In genomic region chr2:226971029-226971584, GRCh38 we compare ENCODE assay signal across 11 cellular contexts.
A peak's percentile ranks its signal among the peaks of the same experiment; 100 is the strongest.
DNase-seq lines count a peak whose midpoint lies in the region; ATAC-seq and TF ChIP-seq lines count a peak whose summit lies in the region.
"Had no signal": no experiment of that assay in that cellular context is flagged by ENCODE, and none has a peak within 500 bp of the region (broad histone marks: within the 10 kb centered on the region; RNA-seq: fewer than 3 reads in every experiment).

No MANE protein-coding gene starts in this region.

- peak overlapping the region in 8 of 9 donors; percentile 8 to 87 (median 60) for H3K27ac Mint-ChIP-seq in naive thymus-derived CD4-positive, alpha-beta T cell

- peak in 2 of 9 donors; percentile 8 to 21 for DNase-seq in naive thymus-derived CD4-positive, alpha-beta T cell
- no peak for DNase-seq in testis
- DNase-seq: mesenchymal stem cell, NCI-H1930 had no signal

- no peaks in the 10 kb centered on the region for H3K9me3 Mint-ChIP-seq in naive thymus-derived CD4-positive, alpha-beta T cell
- H3K9me3 Mint-ChIP-seq: central memory CD8-positive, alpha-beta T cell had no signal

- H3K4me1 Mint-ChIP-seq in naive thymus-derived CD4-positive, alpha-beta T cell = peaks cover 0 to 59% (median 41%) of the 10 kb centered on the region in 7 donors
- H3K4me1 Mint-ChIP-seq: central memory CD8-positive, alpha-beta T cell had no signal

- CTCF ChIA-PET in naive thymus-derived CD4-positive, alpha-beta T cell (lab: Charles Lee) = no interaction called here

- H3K36me3 ChIP-seq in naive thymus-derived CD4-positive, alpha-beta T cell (ENCODE audit: control insufficient read depth in 2 of 3, insufficient read depth in 3 of 3, low read length in 3 of 3) = no peaks in the 10 kb centered on the region
- H3K36me3 ChIP-seq in testis (ENCODE audit: low read depth, missing control alignments) = no peaks in the 10 kb centered on the region

- no peaks in the 10 kb centered on the region for H3K27me3 Mint-ChIP-seq in naive thymus-derived CD4-positive, alpha-beta T cell
- H3K27me3 Mint-ChIP-seq: central memory CD8-positive, alpha-beta T cell had no signal

- ATAC-seq in GM18868 (IDR thresholded peaks at IDR 0.05; ENCODE audit: unreplicated experiment) = peak; percentile 55
- peak; percentile 55 for ATAC-seq in GM21528 (IDR thresholded peaks at IDR 0.05; ENCODE audit: low FRiP score, unreplicated experiment)
- peak; percentile 45 for ATAC-seq in HG03342 (IDR thresholded peaks at IDR 0.05; ENCODE audit: unreplicated experiment)
- no peak for ATAC-seq in naive thymus-derived CD4-positive, alpha-beta T cell
- ATAC-seq in HG02763 (IDR thresholded peaks at IDR 0.05; ENCODE audit: unreplicated experiment) = no peak
- ATAC-seq in HG03045 (IDR thresholded peaks at IDR 0.05; ENCODE audit: unreplicated experiment) = no peak

- H3K36me3 Mint-ChIP-seq in naive thymus-derived CD4-positive, alpha-beta T cell = peaks cover 0 to 39% (median 15%) of the 10 kb centered on the region in 5 donors

- no peaks in the 10 kb centered on the region for H3K27me3 ChIP-seq in naive thymus-derived CD4-positive, alpha-beta T cell (ENCODE audit: control insufficient read depth in 2 of 2, insufficient read depth in 2 of 2, low read length in 2 of 2)
- no peaks in the 10 kb centered on the region for H3K27me3 ChIP-seq in testis

- POLR2A ChIA-PET in naive thymus-derived CD4-positive, alpha-beta T cell (lab: Charles Lee) = no interaction called here

- WGBS in testis, 2 donors = 74 to 81% methylated on average over 7 of the region's 7 CpGs

- no peaks in the 10 kb centered on the region for H3K9me3 ChIP-seq in naive thymus-derived CD4-positive, alpha-beta T cell (ENCODE audit: control insufficient read depth in 2 of 3, low read length in 3 of 3)
- no peaks in the 10 kb centered on the region for H3K9me3 ChIP-seq in testis

- no peak for TF ChIP-seq CTCF in testis (IDR thresholded peaks at IDR 0.05)

- no peak for TF ChIP-seq POLR2A in testis (IDR thresholded peaks at IDR 0.05)

- no peaks in the 10 kb centered on the region for H3K4me1 ChIP-seq in naive thymus-derived CD4-positive, alpha-beta T cell (ENCODE audit: control insufficient read depth in 2 of 2, insufficient read depth in 2 of 2, low read length in 2 of 2)
- H3K4me1 ChIP-seq in testis = no peaks in the 10 kb centered on the region

- intact Hi-C loops in naive thymus-derived CD4-positive, alpha-beta T cell (cut with micrococcal nuclease) = loop anchor here in 1 of 2 donors (2.0 kb wide), 1 partner anchor 14 kb away; no protein-coding TSS in a partner anchor
- intact Hi-C loops in testis (cut with DNase I; ENCODE audit: low total_unique reads) = no loop called here

- H3K4me3 Mint-ChIP-seq in naive thymus-derived CD4-positive, alpha-beta T cell = peak overlapping the region in 9 of 10 donors; percentile 51 to 80 (median 72)
- H3K4me3 Mint-ChIP-seq: central memory CD8-positive, alpha-beta T cell had no signal

- H3K27ac ChIP-seq in naive thymus-derived CD4-positive, alpha-beta T cell (ENCODE audit: low read depth, low read length) = no peak overlapping the region
- peak overlapping the region in 1 of 2 donors; percentile 20 for H3K27ac ChIP-seq in testis
- H3K27ac ChIP-seq: RWPE1 had no signal

- H3K4me3 ChIP-seq in naive thymus-derived CD4-positive, alpha-beta T cell (ENCODE audit: low read length) = no peak overlapping the region
- no peak overlapping the region for H3K4me3 ChIP-seq in testis

Comparison
In these comparisons a context has a peak if more than half of its experiments do, and no peak if none do; other contexts are left out.
1. ATAC-seq: peak in GM18868 (single experiment), GM21528 (single experiment) and HG03342 (single experiment); none in naive thymus-derived CD4-positive, alpha-beta T cell (single experiment), HG02763 (single experiment) and HG03045 (single experiment).